8 cellular contexts compared by ENCODE assay signal in genomic region chr3:377158-377561, GRCh38.
DNase-seq lines count a peak whose midpoint lies in the region; ATAC-seq, FAIRE-seq and TF ChIP-seq lines count a peak whose summit lies in the region.

No MANE protein-coding gene starts in this region.

- H3K4me3 ChIP-seq in kidney (ENCODE audit: low read length in 2 of 2) = no peak overlapping the region

- TF ChIP-seq CTCF in kidney (IDR thresholded peaks at IDR 0.05; ENCODE audit: borderline replicate concordance, extremely low read depth, insufficient read depth) = peak; percentile 29

- H3K9ac ChIP-seq in kidney (ENCODE audit: low read length in 2 of 2) = no peak overlapping the region

- intact Hi-C loops in kidney (cut with DNase I) = no loop called here

- H3K9me3 ChIP-seq in kidney (ENCODE audit: control insufficient read depth in 1 of 2, low read length in 2 of 2) = no peaks in the 10 kb centered on the region

- H3K36me3 ChIP-seq in kidney (ENCODE audit: control insufficient read depth in 1 of 2, insufficient read depth in 2 of 2, low read length in 2 of 2) = no peaks in the 10 kb centered on the region

- no peak overlapping the region for H3K27ac ChIP-seq in kidney (ENCODE audit: low read depth in 2 of 2, low read length in 2 of 2)

- DNase-seq in COLO829 (ENCODE audit: low spot score) (peak; percentile 15), Kasumi-1 (lab: John Stamatoyannopoulos, UW) (peak; percentile 78 to 82), SKM-1 (lab: John Stamatoyannopoulos, UW; ENCODE audit: unreplicated experiment) (peak; percentile 42), kidney (no peak), cerebellar nuclear complex (lab: John Stamatoyannopoulos, UW) (no peak), T-helper 9 cell (no peak)
- no peak for DNase-seq in stimulated activated CD4-positive, alpha-beta T cell treated with anti-CD3 and anti-CD28 coated beads, Interleukin-4, amount 100 ng/mL, for 1 hour

- no peak for FAIRE-seq in kidney (lab: Jason Lieb, UNC)

- peaks cover 10 to 11% of the 10 kb centered on the region in 2 donors for H3K4me1 ChIP-seq in kidney (ENCODE audit: control insufficient read depth in 1 of 2, insufficient read depth in 1 of 2, low read depth in 1 of 2, low read length in 2 of 2)

- ATAC-seq in GM21381 (IDR thresholded peaks at IDR 0.05; ENCODE audit: unreplicated experiment) = peak; percentile 58

Comparison
In these comparisons a context has a peak if more than half of its experiments do, and no peak if none do; other contexts are left out.
1. DNase-seq: peak in COLO829 (single experiment), Kasumi-1 (2 of 2) and SKM-1 (single experiment); none in kidney (single experiment), cerebellar nuclear complex (0 of 2), stimulated activated CD4-positive, alpha-beta T cell treated with anti-CD3 and anti-CD28 coated beads, Interleukin-4, amount 100 ng/mL, for 1 hour (single experiment) and T-helper 9 cell (single experiment).